Comparison of ENCODE assay signal across 23 cellular contexts in the genomic region with DNA sequence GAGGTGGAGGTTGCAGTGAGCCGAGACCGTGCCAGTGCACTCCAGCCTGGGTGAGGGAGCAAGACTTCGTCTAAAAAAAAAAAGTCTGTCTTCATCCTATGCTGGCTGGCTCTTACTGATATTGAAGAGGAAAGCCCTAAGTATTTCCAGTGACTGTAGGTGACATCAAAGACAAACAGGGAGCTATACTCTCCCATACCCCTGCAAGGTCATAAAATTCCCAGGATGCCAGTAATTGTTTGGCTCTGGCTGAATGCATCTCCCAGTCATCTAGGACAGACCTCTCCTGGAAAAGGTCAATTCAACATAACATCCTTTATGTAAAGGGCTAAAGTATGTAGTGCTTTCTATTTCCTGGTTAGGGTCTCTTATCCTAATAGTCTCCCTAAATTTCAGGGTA. TPM values are rescaled to one million over a fixed set of nuclear protein-coding genes. Genes with fewer than 3 reads are reported as not detected.
"Had no signal": no experiment of that assay in that cellular context is flagged by ENCODE, and none has a peak within 500 bp of the region (broad histone marks: within the 10 kb centered on the region; RNA-seq: fewer than 3 reads in every experiment).

No MANE protein-coding gene starts in this region.

- H3K36me3 ChIP-seq: heart left ventricle, left ventricle myocardium inferior, lower lobe of right lung, neutrophil, sigmoid colon, stomach, thoracic aorta, transverse colon had no signal

- H3K4me1 ChIP-seq: heart left ventricle, left ventricle myocardium inferior, lower lobe of right lung, sigmoid colon, stomach, transverse colon had no signal

- H3K9me3 ChIP-seq: heart left ventricle, left ventricle myocardium inferior, lower lobe of right lung, neutrophil, sigmoid colon, stomach, thoracic aorta, transverse colon had no signal

- H3K4me1 Mint-ChIP-seq: naive B cell, nephron progenitor cell had no signal

- H3K27ac Mint-ChIP-seq: naive B cell, nephron progenitor cell had no signal

- H3K27me3 ChIP-seq: dorsolateral prefrontal cortex, heart left ventricle, neutrophil, sigmoid colon, stomach, transverse colon had no signal

- H3K36me3 Mint-ChIP-seq: naive B cell had no signal

- H3K4me3 ChIP-seq: dorsolateral prefrontal cortex, heart left ventricle, left ventricle myocardium inferior, lower lobe of right lung, sigmoid colon, skin epidermis, stomach, thoracic aorta, transverse colon had no signal

- H3K4me3 Mint-ChIP-seq: naive B cell, nephron progenitor cell had no signal

- H3K9me3 Mint-ChIP-seq: naive B cell, nephron progenitor cell had no signal

- DNase-seq: cortex of kidney; dorsolateral prefrontal cortex; effector CD8-positive, alpha-beta T cell; heart left ventricle; hippocampal formation; left ventricle myocardium inferior; lower lobe of right lung; mesenchymal stem cell; naive B cell; nephron progenitor cell; posterior cingulate gyrus; sigmoid colon; stimulated activated CD4-positive, alpha-beta T cell treated with anti-CD3 and anti-CD28 coated beads, Interleukin-2, amount 100 ng/mL, for 24 hours; stimulated activated naive CD4-positive, alpha-beta T cell; stomach; substantia nigra; transverse colon had no signal

- ATAC-seq: esophagus mucosa, heart left ventricle, lower lobe of right lung had no signal

- H3K27ac ChIP-seq: dorsolateral prefrontal cortex, heart left ventricle, left ventricle myocardium inferior, lower lobe of right lung, neutrophil, sigmoid colon, skin epidermis, stomach, thoracic aorta, transverse colon had no signal

RNA-seq across cellular contexts. Expression of gene ZBBX, which starts 8.0 kb away (rescaled TPM):
- total RNA-seq: left ventricle myocardium inferior, osteoblast, sigmoid colon, thoracic aorta, transverse colon, urinary bladder had no signal
